Comparison of ENCODE assay signal across 24 cellular contexts in the genomic region with DNA sequence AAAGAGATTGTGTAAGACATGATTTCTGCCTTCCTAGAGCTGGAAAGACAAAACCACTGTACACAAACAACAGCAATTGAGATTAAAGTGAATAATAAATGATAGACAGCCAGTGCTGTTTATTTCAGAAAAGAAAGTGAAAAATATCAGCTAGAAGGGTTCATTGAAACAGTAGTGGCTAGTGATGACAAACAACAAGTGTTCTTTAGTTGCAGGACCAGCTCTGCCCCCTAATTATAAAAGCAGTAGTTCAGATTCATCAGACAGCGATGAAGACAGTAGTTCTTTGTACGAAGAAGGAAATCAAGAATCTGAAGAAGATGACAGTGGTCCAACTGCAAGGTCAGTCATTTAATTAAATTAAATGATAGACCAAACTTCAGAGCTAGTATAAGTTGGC.
"Had no signal": no experiment of that assay in that cellular context is flagged by ENCODE, and none has a peak within 500 bp of the region (broad histone marks: within the 10 kb centered on the region; RNA-seq: fewer than 3 reads in every experiment).

No MANE protein-coding gene starts in this region.

- H3K4me3 ChIP-seq: left lung, mucosa of descending colon, pancreas, right lobe of liver, thyroid gland, vagina had no signal

- DNase-seq: cortex of kidney; effector CD4-positive, alpha-beta T cell; foreskin keratinocyte; head of caudate nucleus; kidney; left cardiac atrium; left lung; mesenchymal stem cell; mucosa of descending colon; naive B cell; pancreas; right lobe of liver; small intestine; stimulated activated CD4-positive, alpha-beta T cell treated with anti-CD3 and anti-CD28 coated beads, Interleukin-12 subunit alpha, Interleukin-12 subunit beta, amount 100 ng/mL, for 4 hours; stimulated activated CD4-positive, alpha-beta T cell treated with anti-CD3 and anti-CD28 coated beads, Interleukin-1b, Interleukin-23, amount 100 ng/mL, for 48 hours; stimulated activated CD4-positive, alpha-beta T cell treated with anti-CD3 and anti-CD28 coated beads, Interleukin-4, amount 100 ng/mL, for 1 hour; stimulated activated CD8-positive, alpha-beta memory T cell treated with anti-CD3 and anti-CD28 coated beads, Interleukin-4, amount 100 ng/mL, for 48 hours; stimulated activated naive CD4-positive, alpha-beta T cell; stimulated activated naive CD8-positive, alpha-beta T cell treated with anti-CD3 and anti-CD28 coated beads, Interleukin-15, amount 100 ng/mL, for 72 hours; thyroid gland; trophoblast cell had no signal

- H3K27ac ChIP-seq: epithelial cell of prostate, foreskin keratinocyte, left lung, neutrophil, pancreas, right lobe of liver, thyroid gland, vagina had no signal
